Comparison of ENCODE assay signal across 8 cellular contexts in genomic region chr15:48190932-48191573, GRCh38. TPM values are rescaled to one million over a fixed set of nuclear protein-coding genes. Genes with fewer than 3 reads are reported as not detected.
DNase-seq lines count a peak whose midpoint lies in the region; ATAC-seq, FAIRE-seq and TF ChIP-seq lines count a peak whose summit lies in the region.

No MANE protein-coding gene starts in this region.

- H3K9me3 Mint-ChIP-seq in WTC11 = no peaks in the 10 kb centered on the region
- no peaks in the 10 kb centered on the region for H3K9me3 Mint-ChIP-seq in mesothelial cell of epicardium

- no peak overlapping the region for H3K27ac Mint-ChIP-seq in WTC11
- no peak overlapping the region for H3K27ac Mint-ChIP-seq in mesothelial cell of epicardium

- CTCF ChIA-PET in WTC11 (lab: Charles Lee) = interaction anchor here (0.7 kb wide), 1 partner anchor 13 kb away, joined by 3 read pairs; the partner anchor contains the start of gene MYEF2

- H3K4me1 Mint-ChIP-seq in WTC11 = peaks cover 16% of the 10 kb centered on the region
- peaks cover 7% of the 10 kb centered on the region for H3K4me1 Mint-ChIP-seq in mesothelial cell of epicardium

- no peaks in the 10 kb centered on the region for H3K36me3 Mint-ChIP-seq in WTC11
- no peaks in the 10 kb centered on the region for H3K36me3 Mint-ChIP-seq in mesothelial cell of epicardium

- H3K27me3 Mint-ChIP-seq in WTC11 (ENCODE audit: low read depth) (peaks cover 36% of the 10 kb centered on the region), mesothelial cell of epicardium (ENCODE audit: low read depth) (peaks cover 48% of the 10 kb centered on the region)

- H3K4me3 Mint-ChIP-seq in WTC11 (peak overlapping the region; percentile 86), mesothelial cell of epicardium (peak overlapping the region; percentile 56)

- TF ChIP-seq CTCF in WTC11 (IDR thresholded peaks at IDR 0.05) = no peak
- TF ChIP-seq CTCF in mesothelial cell of epicardium (IDR thresholded peaks at IDR 0.05; ENCODE audit: unreplicated experiment) = no peak

- ATAC-seq in WTC11 = peak; percentile 92
- no peak for ATAC-seq in HG02973 (IDR thresholded peaks at IDR 0.05; ENCODE audit: unreplicated experiment)
- no peak for ATAC-seq in HG02798 (IDR thresholded peaks at IDR 0.05; ENCODE audit: poor library complexity, unreplicated experiment)

- peak; percentile 84 for FAIRE-seq in endometrium (lab: Jason Lieb, UNC)

- DNase-seq in C1 segment of cervical spinal cord (lab: John Stamatoyannopoulos, UW) (peak in 8 of 14 donors; percentile 3 to 70 (median 8)), HT-29 (ENCODE audit: low spot score) (peak; percentile 68), WTC11 (ENCODE audit: low spot score) (peak; percentile 96), mesothelial cell of epicardium (ENCODE audit: low spot score in 2 of 2, unreplicated experiment in 2 of 2) (peak; percentile 78 to 91), superior temporal gyrus (ENCODE audit: extremely low spot score) (peak; percentile 81)

- POLR2A ChIA-PET in WTC11 (lab: Charles Lee) = interaction anchor here (1.1 kb wide), 1 partner anchor 13 kb away, joined by 4 read pairs; the partner anchor contains the start of gene MYEF2

TF ChIP-seq in WTC11, 78 proteins besides CTCF, POLR2A, EP300 and RAD21 (continues in another document):
- 0 out of 2 replicates have a peak, but pooled peaks have one; percentile 50 for TF ChIP-seq CBFB (CRISPR knock-in tag; IDR thresholded peaks at IDR 0.05; ENCODE audit: low read depth)
- TF ChIP-seq ZNF425 (CRISPR knock-in tag; conservative IDR thresholded peaks at IDR 0.05) = no peak
- no peak for TF ChIP-seq EMX1 (CRISPR knock-in tag; IDR thresholded peaks at IDR 0.05)
- peak; percentile 63; the same call in 1 of the 2 replicates for TF ChIP-seq SMAD4 (CRISPR knock-in tag; IDR thresholded peaks at IDR 0.05)
- TF ChIP-seq NR2C2 (CRISPR knock-in tag; IDR thresholded peaks at IDR 0.05) = no peak
- TF ChIP-seq FOXK1 (CRISPR knock-in tag; IDR thresholded peaks at IDR 0.05) = peak; percentile 92
- no peak for TF ChIP-seq ZNF416 (CRISPR knock-in tag; IDR thresholded peaks at IDR 0.05)
- peak; percentile 87; the same call in 1 of the 2 replicates for TF ChIP-seq ZNF232 (CRISPR knock-in tag; IDR thresholded peaks at IDR 0.05)
- peak; percentile 90 for TF ChIP-seq JUN (CRISPR knock-in tag; IDR thresholded peaks at IDR 0.05)
- TF ChIP-seq HMGXB4 (CRISPR knock-in tag; IDR thresholded peaks at IDR 0.05) = no peak
- TF ChIP-seq ETV6 (CRISPR knock-in tag; IDR thresholded peaks at IDR 0.05) = peak; percentile 89
- TF ChIP-seq E2F5 (CRISPR knock-in tag; IDR thresholded peaks at IDR 0.05) = 0 out of 2 replicates have a peak, but pooled peaks have one; percentile 46
- peak; percentile 97 for TF ChIP-seq ARID4B (CRISPR knock-in tag; IDR thresholded peaks at IDR 0.05; ENCODE audit: borderline replicate concordance)
- no peak for TF ChIP-seq PRRX2 (CRISPR knock-in tag; IDR thresholded peaks at IDR 0.05)
- 0 out of 2 replicates have a peak, but pooled peaks have one; percentile 59 for TF ChIP-seq ZBTB21 (CRISPR knock-in tag; IDR thresholded peaks at IDR 0.05; ENCODE audit: borderline replicate concordance)

RNA-seq across cellular contexts. Expression of gene CTXN2, which starts 0.4 kb away (rescaled TPM):
- total RNA-seq in HT-29 (2014; rRNA removed; shearing (Covaris generic)) = not detected in 2 replicates
- 0.07 to 0.16 TPM (median 0.07 TPM) in 3 replicates for total RNA-seq in WTC11 (2021)
- 0.18 to 0.25 TPM in 2 of 3 replicates, not detected in the other for total RNA-seq in mesothelial cell of epicardium

RNA-seq across cellular contexts. Expression of gene MYEF2, which starts 13.0 kb away (rescaled TPM):
- 17.9 and 20.5 TPM in 2 replicates for total RNA-seq in HT-29 (2014; rRNA removed; shearing (Covaris generic))
- 109 to 112 TPM (median 111 TPM) in 3 replicates for total RNA-seq in WTC11 (2021)
- total RNA-seq in mesothelial cell of epicardium = 104 to 111 TPM (median 104 TPM) in 3 replicates

RNA-seq across cellular contexts. Expression of gene SLC12A1, which starts 15.0 kb away (rescaled TPM):
- not detected in 2 replicates for total RNA-seq in HT-29 (2014; rRNA removed; shearing (Covaris generic))
- total RNA-seq in WTC11 (2021) (0.15 to 0.39 TPM (median 0.39 TPM) in 3 replicates), mesothelial cell of epicardium (0.13 to 0.31 TPM (median 0.14 TPM) in 3 replicates)

Comparison
In these comparisons a context has a peak if more than half of its experiments do, and no peak if none do; other contexts are left out.
1. DNase-seq: peak in every context shown above with its lines; median percentile 96 in WTC11; 84 in mesothelial cell of epicardium; 81 in superior temporal gyrus; 68 in HT-29; 8 in C1 segment of cervical spinal cord.